Comparison of ENCODE assay signal across 8 cellular contexts in the genomic region with DNA sequence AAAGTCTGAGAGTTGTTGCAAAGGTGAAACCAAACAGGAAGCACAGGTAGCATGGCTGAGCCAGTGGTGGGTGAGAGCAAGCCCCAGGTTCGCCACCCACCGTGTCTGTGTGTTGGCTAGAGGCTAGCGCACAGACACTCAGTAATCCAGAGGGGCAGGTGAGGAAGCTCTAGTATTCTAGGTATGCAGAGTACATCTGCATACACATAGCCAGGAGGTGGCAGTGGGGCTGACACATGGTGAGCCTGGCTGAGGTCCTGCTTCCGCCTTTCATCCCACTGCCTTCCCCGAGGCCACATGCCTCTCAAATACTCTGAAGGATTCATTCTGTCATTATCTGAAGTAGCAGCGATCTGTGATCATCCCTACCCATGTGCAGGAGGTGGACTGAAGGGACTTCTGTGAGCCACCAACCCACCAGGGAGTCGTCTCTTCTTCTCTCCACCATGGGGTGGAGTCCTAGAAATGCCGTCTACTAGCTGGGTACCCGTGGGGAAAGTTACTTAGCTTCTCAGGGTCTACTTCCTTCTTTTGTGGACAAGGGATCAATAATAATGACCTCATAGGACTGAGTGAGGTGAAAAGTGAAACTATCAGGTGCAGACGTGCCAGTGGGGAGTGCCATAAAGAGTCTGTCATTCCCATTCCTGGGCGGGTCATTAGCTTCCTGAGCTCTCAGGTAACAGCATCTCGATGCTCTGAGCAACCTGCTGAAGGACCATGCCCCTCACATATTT. TPM values are rescaled to one million over a fixed set of nuclear protein-coding genes. Genes with fewer than 3 reads are reported as not detected.
DNase-seq lines count a peak whose midpoint lies in the region; ATAC-seq and TF ChIP-seq lines count a peak whose summit lies in the region.

No MANE protein-coding gene starts in this region.

- no peaks in the 10 kb centered on the region for H3K27me3 ChIP-seq in effector memory CD4-positive, alpha-beta T cell (replicated peaks; ENCODE audit: control insufficient read depth, insufficient read depth, low read length, poor library complexity, severe bottlenecking)

- peak overlapping the region; percentile 48 for H3K27ac ChIP-seq in effector memory CD4-positive, alpha-beta T cell (ENCODE audit: insufficient read depth, low read length, poor library complexity, severe bottlenecking)

- H3K4me1 ChIP-seq in effector memory CD4-positive, alpha-beta T cell (ENCODE audit: control insufficient read depth, insufficient read depth, low read length, poor library complexity, severe bottlenecking): peaks cover 10% of the 10 kb centered on the region

- ATAC-seq in GM19455 (IDR thresholded peaks at IDR 0.05; ENCODE audit: unreplicated experiment) (peak; percentile 79), HG03457 (IDR thresholded peaks at IDR 0.05; ENCODE audit: unreplicated experiment) (peak; percentile 61), Right ventricle myocardium superior (ENCODE audit: poor library complexity) (no peak), HG03565 (IDR thresholded peaks at IDR 0.05; ENCODE audit: unreplicated experiment) (no peak)

- peaks cover 87% of the 10 kb centered on the region for H3K36me3 ChIP-seq in effector memory CD4-positive, alpha-beta T cell (ENCODE audit: control insufficient read depth, insufficient read depth, low read length)

- no peak for DNase-seq in effector memory CD4-positive, alpha-beta T cell
- DNase-seq in Right ventricle myocardium superior: no peak
- no peak for DNase-seq in DMS 273 treated with DMSO at 0.1 percent for 48 hours (lab: John Stamatoyannopoulos, UW)
- DNase-seq in DMS79 treated with DMSO at 0.1 percent for 48 hours (lab: John Stamatoyannopoulos, UW): no peak

- H3K9me3 ChIP-seq in effector memory CD4-positive, alpha-beta T cell (ENCODE audit: control insufficient read depth, low read length): no peaks in the 10 kb centered on the region

- H3K4me3 ChIP-seq in effector memory CD4-positive, alpha-beta T cell (ENCODE audit: insufficient read depth, low read depth, low read length, poor library complexity, severe bottlenecking): no peak overlapping the region

- intact Hi-C loops in Right ventricle myocardium superior (cut with DNase I): no loop called here

- TF ChIP-seq CTCF in GM12872 (IDR thresholded peaks at IDR 0.05; ENCODE audit: insufficient read depth, low read depth, low read length): 0 out of 3 replicates have a peak, but pooled peaks have one; percentile 6

RNA-seq across cellular contexts. Expression of a gene that starts 36.0 kb away (rescaled TPM):
- 31.9 TPM for total RNA-seq in Right ventricle myocardium superior

RNA-seq across cellular contexts. Expression of a gene that starts 58.3 kb away (rescaled TPM):
- 0.30 TPM for total RNA-seq in Right ventricle myocardium superior

Comparison
In these comparisons a context has a peak if more than half of its experiments do, and no peak if none do; other contexts are left out.
1. ATAC-seq: peak in GM19455 (single experiment) and HG03457 (single experiment); none in Right ventricle myocardium superior (single experiment) and HG03565 (single experiment).